ENCODE assay signal across 16 cellular contexts in genomic region chr4:5782829-5783476, GRCh38.
A peak's percentile ranks its signal among the peaks of the same experiment; 100 is the strongest.
DNase-seq lines count a peak whose midpoint lies in the region; ATAC-seq, FAIRE-seq and TF ChIP-seq lines count a peak whose summit lies in the region.
"Had no signal": no experiment of that assay in that cellular context is flagged by ENCODE, and none has a peak within 500 bp of the region (broad histone marks: within the 10 kb centered on the region; RNA-seq: fewer than 3 reads in every experiment).

No MANE protein-coding gene starts in this region.

- DNase-seq in activated CD8-positive, alpha-beta memory T cell treated with anti-CD3 and anti-CD28 coated beads for 24 hours, result peak; percentile 13
- DNase-seq in activated CD8-positive, alpha-beta memory T cell treated with anti-CD3 and anti-CD28 coated beads, Interleukin-2, amount 50 U/mL, for 4 hours, result no peak
- DNase-seq in NCI-H69 (lab: John Stamatoyannopoulos, UW) (peak; percentile 20), HepG2 (ENCODE audit: low spot score) (no peak), upper lobe of right lung (peak; percentile 21)
- DNase-seq in CD4-positive, alpha-beta memory T cell, result no peak
- DNase-seq: left ventricle myocardium inferior; NCI-H1694 treated with DMSO at 0.1 percent for 48 hours; NCI-H526; small intestine; stimulated activated CD4-positive, alpha-beta T cell treated with anti-CD3 and anti-CD28 coated beads, Interleukin-4, amount 100 ng/mL, for 24 hours; SW 1271 had no signal

- no peak overlapping the region for H3K9ac ChIP-seq in HepG2 (ENCODE audit: insufficient read depth, low read depth, low read length)
- H3K9ac ChIP-seq: BLaER1 had no signal

- H3K27me3 ChIP-seq in HepG2 (ENCODE audit: control insufficient read depth in 1 of 2, insufficient read depth in 2 of 2, low read length in 2 of 2) (no peaks in the 10 kb centered on the region; a peak in 1 of 5 replicates), upper lobe of right lung (no peaks in the 10 kb centered on the region)
- no peaks in the 10 kb centered on the region for H3K27me3 ChIP-seq in CD4-positive, alpha-beta memory T cell (ENCODE audit: insufficient read depth, low read length)
- H3K27me3 ChIP-seq: BLaER1 had no signal

- FAIRE-seq in HepG2 (lab: Jason Lieb, UNC), result no peak
- FAIRE-seq: A549, small intestine had no signal

- no peak for TF ChIP-seq EP300 in HepG2 (IDR thresholded peaks at IDR 0.05; ENCODE audit: low read depth in 2 of 2, low read length in 2 of 2)
- no peak for TF ChIP-seq EP300 in HepG2 (CRISPR knock-in tag; IDR thresholded peaks at IDR 0.05; ENCODE audit: borderline replicate concordance)

- H3K9me3 ChIP-seq in HepG2 (ENCODE audit: low read length), result no peaks in the 10 kb centered on the region
- no peaks in the 10 kb centered on the region for H3K9me3 ChIP-seq in upper lobe of right lung
- no peaks in the 10 kb centered on the region for H3K9me3 ChIP-seq in CD4-positive, alpha-beta memory T cell (ENCODE audit: control insufficient read depth in 1 of 2, low read length in 2 of 2)
- H3K9me3 ChIP-seq: A549, BLaER1, left ventricle myocardium inferior had no signal

- H4K20me1 ChIP-seq in HepG2 (ENCODE audit: insufficient read depth, low read length), result no peaks in the 10 kb centered on the region
- H4K20me1 ChIP-seq: BLaER1 had no signal

- H3K27me3 Mint-ChIP-seq in CD4-positive, alpha-beta memory T cell, result peaks cover 0 to 2% of the 10 kb centered on the region in 2 donors

- H3K4me1 Mint-ChIP-seq in CD4-positive, alpha-beta memory T cell, result no peaks in the 10 kb centered on the region

- H3K4me3 Mint-ChIP-seq in CD4-positive, alpha-beta memory T cell, result no peak overlapping the region

- ATAC-seq in HepG2 (no peak), upper lobe of right lung (no peak), HG02763 (IDR thresholded peaks at IDR 0.05; ENCODE audit: unreplicated experiment) (no peak), GM18520 (IDR thresholded peaks at IDR 0.05; ENCODE audit: unreplicated experiment) (no peak)
- ATAC-seq: A549 had no signal

- TF ChIP-seq RAD21 in HepG2 (CRISPR knock-in tag; IDR thresholded peaks at IDR 0.05), result no peak

- peak overlapping the region in 1 of 7 donors; percentile 37 for H3K27ac Mint-ChIP-seq in CD4-positive, alpha-beta memory T cell

- H3K36me3 ChIP-seq in HepG2 (replicated peaks in 1 of 2; ENCODE audit: control insufficient read depth in 1 of 2, insufficient read depth in 2 of 2, low read length in 2 of 2) (peaks cover 12 to 37% of the 10 kb centered on the region in 2 experiments), upper lobe of right lung (peaks cover 9% of the 10 kb centered on the region)
- no peaks in the 10 kb centered on the region for H3K36me3 ChIP-seq in CD4-positive, alpha-beta memory T cell (ENCODE audit: insufficient read depth, low read length)

- TF ChIP-seq POLR2A in HepG2 (IDR thresholded peaks at IDR 0.05; ENCODE audit: insufficient read depth in 1 of 2, low read depth in 2 of 2, low read length in 2 of 2), result no peak

- H3K4me2 ChIP-seq in HepG2 (ENCODE audit: low read depth, low read length), result no peak overlapping the region
- H3K4me2 ChIP-seq: A549, BLaER1 had no signal

- 99% methylated on average over 5 of the region's 6 CpGs for WGBS in HepG2 (ENCODE audit: low lambda C conversion rate)

- H3K4me3 ChIP-seq in HepG2 (replicated peaks in 1 of 3; ENCODE audit: insufficient read depth in 1 of 3, low read depth in 2 of 3, low read length in 3 of 3) (no peak overlapping the region), upper lobe of right lung (no peak overlapping the region)
- no peak overlapping the region for H3K4me3 ChIP-seq in CD4-positive, alpha-beta memory T cell (ENCODE audit: low read length in 2 of 2)
- H3K4me3 ChIP-seq: A549, BLaER1, left ventricle myocardium inferior had no signal

- H3K79me2 ChIP-seq in HepG2 (ENCODE audit: insufficient read depth, low read length), result no peaks in the 10 kb centered on the region

- in situ Hi-C loops in HepG2 (cut with HindIII; ENCODE audit: extremely low pct_ligation_motif_present, low pct_unique_long_range_greater_than_20kb), result no loop called here

- H3K4me1 ChIP-seq in HepG2 (ENCODE audit: insufficient read depth, low read length) (no peaks in the 10 kb centered on the region), upper lobe of right lung (no peaks in the 10 kb centered on the region)
- H3K4me1 ChIP-seq in CD4-positive, alpha-beta memory T cell (ENCODE audit: insufficient read depth, low read length), result no peaks in the 10 kb centered on the region
- H3K4me1 ChIP-seq: A549, BLaER1 had no signal

- intact Hi-C loops in HepG2 (cut with micrococcal nuclease; ENCODE audit: unreplicated experiment), result no loop called here
- intact Hi-C loops in upper lobe of right lung (cut with DNase I), result no loop called here
- intact Hi-C loops in CD4-positive, alpha-beta memory T cell (cut with micrococcal nuclease), result no loop called here

- no peak overlapping the region for H2AFZ ChIP-seq in HepG2 (ENCODE audit: low read length)

- peaks cover 0 to 4% (median 0%) of the 10 kb centered on the region in 8 donors for H3K9me3 Mint-ChIP-seq in CD4-positive, alpha-beta memory T cell

- POLR2A ChIA-PET in HepG2 (lab: Yijun Ruan, JAX), result interaction anchor here (0.7 kb wide), 1 partner anchor 46 kb away, joined by 4 read pairs; no protein-coding TSS in a partner anchor
- POLR2A ChIA-PET in CD4-positive, alpha-beta memory T cell (lab: Charles Lee; ENCODE audit: partially characterized antibody), result no interaction called here

- no peak overlapping the region for H3K27ac ChIP-seq in HepG2 (ENCODE audit: extremely low read length, insufficient read depth, low read length)
- H3K27ac ChIP-seq in upper lobe of right lung, result no peak overlapping the region
- H3K27ac ChIP-seq in CD4-positive, alpha-beta memory T cell (ENCODE audit: low read depth, low read length), result no peak overlapping the region
- H3K27ac ChIP-seq: A549, BLaER1, left ventricle myocardium inferior had no signal

- H3K36me3 Mint-ChIP-seq in CD4-positive, alpha-beta memory T cell, result no peaks in the 10 kb centered on the region

- TF ChIP-seq CTCF in HepG2 (CRISPR knock-in tag; IDR thresholded peaks at IDR 0.05) (no peak), upper lobe of right lung (IDR thresholded peaks at IDR 0.05) (no peak)

- CTCF ChIA-PET in HepG2 (lab: Yijun Ruan, JAX; ENCODE audit: low intra/inter-chr PET ratio, low total read pairs), result no interaction called here
- CTCF ChIA-PET in CD4-positive, alpha-beta memory T cell (lab: Charles Lee; ENCODE audit: partially characterized antibody), result no interaction called here

- BruUV-seq in HepG2 (replicated peaks; lab: Mats Ljungman, UMichigan), result no TSS peak

TF ChIP-seq in HepG2, 621 proteins besides CTCF, POLR2A, EP300 and RAD21:
- TF ChIP-seq MNT (IDR thresholded peaks at IDR 0.05) (peak; percentile 93), REPIN1 (CRISPR knock-in tag; IDR thresholded peaks at IDR 0.05; ENCODE audit: borderline replicate concordance, low read depth) (no peak), XBP1 (CRISPR knock-in tag; IDR thresholded peaks at IDR 0.05) (no peak), KMT2B (CRISPR knock-in tag; IDR thresholded peaks at IDR 0.05) (no peak)

Comparison
In these comparisons a context has a peak if more than half of its experiments do, and no peak if none do; other contexts are left out.
1. DNase-seq: peak in activated CD8-positive, alpha-beta memory T cell treated with anti-CD3 and anti-CD28 coated beads for 24 hours (single experiment), NCI-H69 (single experiment) and upper lobe of right lung (single experiment); none in activated CD8-positive, alpha-beta memory T cell treated with anti-CD3 and anti-CD28 coated beads, Interleukin-2, amount 50 U/mL, for 4 hours (single experiment), HepG2 (single experiment) and CD4-positive, alpha-beta memory T cell (0 of 5).